Comparison of ENCODE assay signal across 10 cellular contexts in genomic region chr1:36199934-36200741, GRCh38. TPM values are rescaled to one million over a fixed set of nuclear protein-coding genes. Genes with fewer than 3 reads are reported as not detected.
DNase-seq lines count a peak whose midpoint lies in the region; ATAC-seq and TF ChIP-seq lines count a peak whose summit lies in the region.
"Had no signal": no experiment of that assay in that cellular context is flagged by ENCODE, and none has a peak within 500 bp of the region (broad histone marks: within the 10 kb centered on the region; RNA-seq: fewer than 3 reads in every experiment).

No MANE protein-coding gene starts in this region.

- no peaks in the 10 kb centered on the region for H3K27me3 ChIP-seq in neutrophil

- H3K27me3 Mint-ChIP-seq in Calu3 (ENCODE audit: unreplicated experiment): no peaks in the 10 kb centered on the region

- DNase-seq in Calu3 (peak; percentile 55), NCI-H510A treated with DMSO at 0.1 percent for 48 hours (lab: John Stamatoyannopoulos, UW) (peak; percentile 63), epithelial cell of prostate (ENCODE audit: low read depth, low spot score) (no peak), NK-92 (lab: John Stamatoyannopoulos, UW; ENCODE audit: unreplicated experiment) (no peak), hepatic stellate cell (ENCODE audit: low spot score) (no peak)
- DNase-seq: Caco-2 had no signal

- peak overlapping the region; percentile 4 for H3K4me3 Mint-ChIP-seq in Calu3 (ENCODE audit: low read depth, unreplicated experiment)

- no TSS peak for BruUV-seq in Calu3 (replicated peaks; lab: Mats Ljungman, UMichigan)

- peaks cover 3% of the 10 kb centered on the region for H3K9me3 Mint-ChIP-seq in Calu3 (ENCODE audit: low read depth, unreplicated experiment)

- TF ChIP-seq CTCF in Calu3 (IDR thresholded peaks at IDR 0.05; ENCODE audit: unreplicated experiment): no peak
- no peak for TF ChIP-seq CTCF in neutrophil (IDR thresholded peaks at IDR 0.05)

- peaks cover 29 to 32% of the 10 kb centered on the region in 2 experiments for H3K4me1 ChIP-seq in neutrophil (ENCODE audit: control insufficient read depth in 1 of 2, insufficient read depth in 1 of 2, low read depth in 1 of 2, low read length in 1 of 2)
- H3K4me1 ChIP-seq: Caco-2 had no signal

- H3K36me3 ChIP-seq in neutrophil: no peaks in the 10 kb centered on the region

- CTCF ChIA-PET in Calu3 (lab: Charles Lee): interaction anchor here (0.6 to 1.6 kb wide), 4 partner anchors 24 to 578 kb away, joined by 4 to 8 read pairs (median 4); partner anchors contain the start of gene THRAP3

- H3K27ac Mint-ChIP-seq in Calu3 (ENCODE audit: unreplicated experiment): peak overlapping the region; percentile 53

- no peaks in the 10 kb centered on the region for H3K9me3 ChIP-seq in neutrophil
- H3K9me3 ChIP-seq: Caco-2 had no signal

- peaks cover 4% of the 10 kb centered on the region for H3K36me3 Mint-ChIP-seq in Calu3 (ENCODE audit: insufficient read depth, unreplicated experiment)

- H3K27ac ChIP-seq in epithelial cell of prostate (peak overlapping the region; percentile 20), neutrophil (peak overlapping the region; percentile 19)
- H3K27ac ChIP-seq: KMS-11 had no signal

- ATAC-seq in HG02840 (IDR thresholded peaks at IDR 0.05; ENCODE audit: low FRiP score, unreplicated experiment) (no peak), HG02973 (IDR thresholded peaks at IDR 0.05; ENCODE audit: unreplicated experiment) (no peak)

- no peak overlapping the region for H3K4me3 ChIP-seq in neutrophil (ENCODE audit: low read depth in 1 of 2, low read length in 1 of 2)

- intact Hi-C loops in Calu3 (cut with micrococcal nuclease; ENCODE audit: unreplicated experiment): loop anchor here (2.0 kb wide), 1 partner anchor 25 kb away; the partner anchor contains the start of gene THRAP3

- H3K4me1 Mint-ChIP-seq in Calu3 (ENCODE audit: low read depth, unreplicated experiment): peaks cover 27% of the 10 kb centered on the region

RNA-seq across cellular contexts. Expression of gene THRAP3, which starts 24.1 kb away (rescaled TPM):
- 97.5 and 99.4 TPM in 2 replicates for total RNA-seq in Calu3 (2022)

RNA-seq across cellular contexts. Expression of gene MAP7D1, which starts 44.2 kb away (rescaled TPM):
- 96.2 and 98.3 TPM in 2 replicates for total RNA-seq in Calu3 (2022)

RNA-seq across cellular contexts. Expression of gene TRAPPC3, which starts 50.9 kb away (rescaled TPM):
- 70.3 and 71.5 TPM in 2 replicates for total RNA-seq in Calu3 (2022)

Comparison
In these comparisons a context has a peak if more than half of its experiments do, and no peak if none do; other contexts are left out.
1. DNase-seq: peak in Calu3 (single experiment) and NCI-H510A treated with DMSO at 0.1 percent for 48 hours (single experiment); none in epithelial cell of prostate (single experiment), NK-92 (single experiment) and hepatic stellate cell (single experiment).